ENCODE assay signal across 8 cellular contexts in genomic region chr19:16111160-16111908, GRCh38. TPM values are rescaled to one million over a fixed set of nuclear protein-coding genes. Genes with fewer than 3 reads are reported as not detected.
DNase-seq lines count a peak whose midpoint lies in the region; ATAC-seq and TF ChIP-seq lines count a peak whose summit lies in the region.

RAB8A (plus strand) TSS chr19:16111889; CDS start chr19:16111902, 13 bp downstream.

- no peaks in the 10 kb centered on the region for H3K27me3 ChIP-seq in lung (ENCODE audit: control insufficient read depth, insufficient read depth)

- ATAC-seq in GM19468 (IDR thresholded peaks at IDR 0.05; ENCODE audit: extremely low read depth, unreplicated experiment) (peak; percentile 80), lung (ENCODE audit: insufficient read depth, low FRiP score) (peak; percentile 95)

- peak; percentile 98 for DNase-seq in COLO829 (ENCODE audit: low spot score)
- peak; percentile 82 for DNase-seq in HS-5 (ENCODE audit: low read depth)
- DNase-seq in NK-92 (lab: John Stamatoyannopoulos, UW; ENCODE audit: unreplicated experiment) = peak; percentile 99
- peak; percentile 95 to 99 for DNase-seq in activated CD8-positive, alpha-beta memory T cell treated with anti-CD3 and anti-CD28 coated beads for 1 hour (ENCODE audit: extremely low read depth in 1 of 2, low read depth in 1 of 2)
- peak; percentile 97 for DNase-seq in effector CD4-positive, alpha-beta T cell
- peak; percentile 98 for DNase-seq in lung (ENCODE audit: low spot score)
- DNase-seq in stimulated activated CD4-positive, alpha-beta T cell treated with anti-CD3 and anti-CD28 coated beads, TNF-alpha, amount 100 ng/mL, for 4 hours (ENCODE audit: low read depth in 3 of 3) = peak; percentile 97 to 99 (median 99)

- 0% methylated on average over 78 to 81 of the region's 81 CpGs for WGBS in lung, 2 donors

- H3K4me1 ChIP-seq in lung (ENCODE audit: control insufficient read depth in 2 of 2, insufficient read depth in 2 of 2, low read length in 2 of 2) = peaks cover 0 to 14% of the 10 kb centered on the region in 2 donors

- H3K36me3 ChIP-seq in lung (ENCODE audit: control insufficient read depth in 2 of 2, insufficient read depth in 2 of 2, low read length in 2 of 2) = peaks cover 0 to 11% of the 10 kb centered on the region in 2 donors

- H3K9me3 ChIP-seq in lung (ENCODE audit: control insufficient read depth in 2 of 2, insufficient read depth in 1 of 2, low read length in 1 of 2) = no peaks in the 10 kb centered on the region

- TF ChIP-seq CTCF in lung (IDR thresholded peaks at IDR 0.05; ENCODE audit: control extremely low read depth, extremely low read depth) = peak; percentile 94

- peak within 1 kb of the TSS; percentile 78 for H3K4me3 ChIP-seq in lung

- H3K27ac ChIP-seq in lung (ENCODE audit: low read depth in 1 of 2, low read length in 1 of 2) = peak within 1 kb of the TSS; percentile 88 to 94

RNA-seq across cellular contexts. Expression of gene RAB8A, which starts in this region (rescaled TPM):
- total RNA-seq in lung = 10 to 100 TPM; 69.3 to 71.4 TPM
- 10 to 100 TPM; 32.2 to 51.4 TPM for polyA plus RNA-seq in lung

Comparison
In these comparisons a context has a peak if more than half of its experiments do, and no peak if none do; other contexts are left out.
1. Peak in every context shown above with its lines: DNase-seq, ATAC-seq, H3K4me3 ChIP-seq and H3K27ac ChIP-seq.